Comparison of ENCODE assay signal across 22 cellular contexts in the genomic region with DNA sequence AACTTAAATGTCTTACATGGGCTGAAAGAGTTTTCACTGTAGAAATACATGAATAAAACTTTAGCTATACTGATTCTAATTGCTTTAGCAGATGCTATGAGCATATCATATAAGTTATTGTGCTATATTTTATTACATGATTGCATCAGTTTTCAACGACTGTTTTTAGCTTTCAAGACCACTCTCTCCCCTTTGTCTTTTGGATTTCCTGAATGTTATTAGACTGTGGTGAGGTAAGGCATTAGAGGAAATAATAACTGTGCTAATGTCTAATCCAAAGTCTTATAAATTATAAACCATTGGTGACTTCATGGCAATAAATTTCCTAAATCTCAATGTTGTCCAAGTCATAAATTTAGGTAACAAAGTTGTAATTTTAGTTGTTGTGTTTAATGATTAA.
A peak's percentile ranks its signal among the peaks of the same experiment; 100 is the strongest.
DNase-seq lines count a peak whose midpoint lies in the region; ATAC-seq and TF ChIP-seq lines count a peak whose summit lies in the region.
"Had no signal": no experiment of that assay in that cellular context is flagged by ENCODE, and none has a peak within 500 bp of the region (broad histone marks: within the 10 kb centered on the region; RNA-seq: fewer than 3 reads in every experiment).

No MANE protein-coding gene starts in this region.

- POLR2A ChIA-PET in A673 (lab: Charles Lee; ENCODE audit: low non-redundant PET), result interaction anchor here (0.6 kb wide), 1 partner anchor 186 kb away, joined by 3 read pairs; no protein-coding TSS in a partner anchor
- POLR2A ChIA-PET in IMR-90 (lab: Charles Lee; ENCODE audit: unreplicated experiment), result no interaction called here
- POLR2A ChIA-PET in activated CD8-positive, alpha-beta T cell treated with anti-CD3 and anti-CD28 coated beads, Interleukin-2, amount 10 ng/mL, durations not matched to agents 7 days and 5 days (lab: Charles Lee), result no interaction called here

- TF ChIP-seq RAD21 in IMR-90 (IDR thresholded peaks at IDR 0.05; ENCODE audit: low read length), result no peak

- no peak overlapping the region for H3K9ac ChIP-seq in IMR-90 (ENCODE audit: low read depth, low read length)
- H3K9ac ChIP-seq in SK-N-MC (ENCODE audit: insufficient read length), result no peak overlapping the region
- H3K9ac ChIP-seq: BLaER1 treated with 17β-estradiol and CSF1 and Interleukin-3, amounts not matched to agents 10 nM and 100 nM; SK-N-SH had no signal

- H3K27ac ChIP-seq in A673 (ENCODE audit: low read depth, low read length, poor library complexity, severe bottlenecking) (peak overlapping the region; percentile 88), IMR-90 (ENCODE audit: insufficient read depth, low read length) (no peak overlapping the region), SK-N-MC (peak overlapping the region; percentile 61)
- H3K27ac ChIP-seq: BLaER1 treated with 17β-estradiol and CSF1 and Interleukin-3, amounts not matched to agents 10 nM and 100 nM; Peyer's patch had no signal

- no peak overlapping the region for H2AK9ac ChIP-seq in IMR-90 (replicated peaks; ENCODE audit: low read depth, low read length, poor library complexity)

- H3K4me1 ChIP-seq in A673 (ENCODE audit: insufficient read depth, low read length, poor library complexity, severe bottlenecking) (peaks cover 59% of the 10 kb centered on the region), IMR-90 (ENCODE audit: control insufficient read depth, insufficient read depth, low read length) (peaks cover 3% of the 10 kb centered on the region)
- H3K4me1 ChIP-seq: BLaER1 treated with 17β-estradiol and CSF1 and Interleukin-3, amounts not matched to agents 10 nM and 100 nM; Peyer's patch had no signal

- dilution Hi-C loops in IMR-90 (cut with HindIII; ENCODE audit: low sequenced_read_pairs, unreplicated experiment), result no loop called here

- peak overlapping the region; percentile 13 to 85 (median 44) for H3K27ac Mint-ChIP-seq in nephron
- H3K27ac Mint-ChIP-seq in activated CD8-positive, alpha-beta T cell treated with anti-CD3 and anti-CD28 coated beads, Interleukin-2, amount 10 ng/mL, durations not matched to agents 7 days and 5 days, result no peak overlapping the region
- H3K27ac Mint-ChIP-seq: CD4-positive, alpha-beta memory T cell had no signal

- H3K36me3 ChIP-seq in A673 (ENCODE audit: insufficient read depth, low read length, poor library complexity, severe bottlenecking), result no peaks in the 10 kb centered on the region
- peaks cover 1% of the 10 kb centered on the region; the same call in 1 of the 2 replicates for H3K36me3 ChIP-seq in IMR-90 (ENCODE audit: control insufficient read depth, insufficient read depth, low read length)
- no peaks in the 10 kb centered on the region for H3K36me3 ChIP-seq in SK-N-MC (ENCODE audit: insufficient read depth, low read length)
- H3K36me3 ChIP-seq: BLaER1 treated with 17β-estradiol and CSF1 and Interleukin-3, amounts not matched to agents 10 nM and 100 nM; Peyer's patch had no signal

- ATAC-seq in IMR-90 (ENCODE audit: low read depth), result no peak
- ATAC-seq in activated CD8-positive, alpha-beta T cell treated with anti-CD3 and anti-CD28 coated beads, Interleukin-2, amount 10 ng/mL, durations not matched to agents 7 days and 5 days, result no peak
- no peak for ATAC-seq in omental fat pad (ENCODE audit: low FRiP score)

- H4K91ac ChIP-seq in IMR-90 (ENCODE audit: insufficient read depth, low read depth, low read length), result no peak overlapping the region

- H3K27me3 ChIP-seq in A673 (replicated peaks; ENCODE audit: insufficient read depth, low read depth, low read length, poor library complexity) (no peaks in the 10 kb centered on the region), IMR-90 (ENCODE audit: control insufficient read depth, insufficient read depth, low read length) (no peaks in the 10 kb centered on the region)
- H3K27me3 ChIP-seq: BLaER1 treated with 17β-estradiol and CSF1 and Interleukin-3, amounts not matched to agents 10 nM and 100 nM; Peyer's patch had no signal

- WGBS in IMR-90 (ENCODE audit: extremely low coverage in 2 of 2, insufficient read length in 1 of 2), 2 experiments, result no CpG with 5 or more reads among the region's 1 CpG

- peaks cover 24% of the 10 kb centered on the region for H3K4me1 Mint-ChIP-seq in nephron
- peaks cover 15% of the 10 kb centered on the region for H3K4me1 Mint-ChIP-seq in activated CD8-positive, alpha-beta T cell treated with anti-CD3 and anti-CD28 coated beads, Interleukin-2, amount 10 ng/mL, durations not matched to agents 7 days and 5 days (ENCODE audit: low read depth)
- H3K4me1 Mint-ChIP-seq: CD4-positive, alpha-beta memory T cell had no signal

- H2BK15ac ChIP-seq in IMR-90 (ENCODE audit: low read depth, low read length), result no peak overlapping the region

- no peak overlapping the region for H2BK120ac ChIP-seq in IMR-90 (ENCODE audit: low read depth, low read length)

- H3K36me3 Mint-ChIP-seq in nephron (ENCODE audit: low read depth), result peaks cover 6% of the 10 kb centered on the region
- no peaks in the 10 kb centered on the region for H3K36me3 Mint-ChIP-seq in activated CD8-positive, alpha-beta T cell treated with anti-CD3 and anti-CD28 coated beads, Interleukin-2, amount 10 ng/mL, durations not matched to agents 7 days and 5 days (ENCODE audit: low read depth)
- H3K36me3 Mint-ChIP-seq: CD4-positive, alpha-beta memory T cell had no signal

- H3K18ac ChIP-seq in IMR-90 (ENCODE audit: low read depth, low read length), result peak overlapping the region; percentile 14; the same call in 1 of the 2 replicates

- no peak overlapping the region for H3K14ac ChIP-seq in IMR-90 (replicated peaks; ENCODE audit: low read depth, low read length)

- in situ Hi-C loops in IMR-90 (cut with MboI; ENCODE audit: low sequenced_read_pairs), result no loop called here

- H2AK5ac ChIP-seq in IMR-90 (ENCODE audit: low read depth, low read length), result no peak overlapping the region

- peaks cover 3% of the 10 kb centered on the region for H3K9me3 Mint-ChIP-seq in nephron
- H3K9me3 Mint-ChIP-seq in activated CD8-positive, alpha-beta T cell treated with anti-CD3 and anti-CD28 coated beads, Interleukin-2, amount 10 ng/mL, durations not matched to agents 7 days and 5 days (ENCODE audit: insufficient read depth), result no peaks in the 10 kb centered on the region

- TF ChIP-seq POLR2A in IMR-90 (IDR thresholded peaks at IDR 0.05; ENCODE audit: low read depth, low read length), result no peak

- CTCF ChIA-PET in A673 (lab: Charles Lee) (no interaction called here), IMR-90 (lab: Yijun Ruan, JAX) (no interaction called here)
- CTCF ChIA-PET in activated CD8-positive, alpha-beta T cell treated with anti-CD3 and anti-CD28 coated beads, Interleukin-2, amount 10 ng/mL, durations not matched to agents 7 days and 5 days (lab: Charles Lee), result no interaction called here

- no peaks in the 10 kb centered on the region for H3K27me3 Mint-ChIP-seq in nephron (ENCODE audit: low read depth)
- no peaks in the 10 kb centered on the region for H3K27me3 Mint-ChIP-seq in activated CD8-positive, alpha-beta T cell treated with anti-CD3 and anti-CD28 coated beads, Interleukin-2, amount 10 ng/mL, durations not matched to agents 7 days and 5 days (ENCODE audit: low read depth)
- H3K27me3 Mint-ChIP-seq: CD4-positive, alpha-beta memory T cell had no signal

- intact Hi-C loops in A673 (cut with micrococcal nuclease; ENCODE audit: unreplicated experiment) (loop anchor here (2.0 kb wide), 1 partner anchor 67 kb away; no protein-coding TSS in a partner anchor), IMR-90 (cut with micrococcal nuclease) (no loop called here)

- no peaks in the 10 kb centered on the region for H3K9me1 ChIP-seq in IMR-90 (ENCODE audit: insufficient read depth, low read length)

- no peak overlapping the region for H3K4ac ChIP-seq in IMR-90 (ENCODE audit: low read depth, low read length)

- no peak overlapping the region for H2AFZ ChIP-seq in IMR-90 (replicated peaks; ENCODE audit: low read length, poor library complexity)

- H3K9me3 ChIP-seq in A673 (ENCODE audit: low read depth, low read length, poor library complexity, severe bottlenecking), result no peaks in the 10 kb centered on the region
- H3K9me3 ChIP-seq in IMR-90 (ENCODE audit: control insufficient read depth, insufficient read depth, low read length), result no peaks in the 10 kb centered on the region
- no peaks in the 10 kb centered on the region for H3K9me3 ChIP-seq in SK-N-MC (ENCODE audit: low read depth, low read length)
- H3K9me3 ChIP-seq: BLaER1 treated with 17β-estradiol and CSF1 and Interleukin-3, amounts not matched to agents 10 nM and 100 nM; Peyer's patch; SK-N-SH had no signal

- DNase-seq in A673 (ENCODE audit: low spot score), result peak; percentile 78
- no peak for DNase-seq in IMR-90
- peak; percentile 50 for DNase-seq in SK-N-MC (ENCODE audit: low read depth, low spot score)
- no peak for DNase-seq in activated CD8-positive, alpha-beta T cell treated with anti-CD3 and anti-CD28 coated beads, Interleukin-2, amount 10 ng/mL, durations not matched to agents 7 days and 5 days
- no peak for DNase-seq in omental fat pad (ENCODE audit: low spot score)
- DNase-seq in NCI-H2171 treated with DMSO at 0.1 percent for 48 hours (lab: John Stamatoyannopoulos, UW), result no peak
- DNase-seq: AML-193; CD4-positive, alpha-beta memory T cell; COR-L47; GOT3; HCEC 1CT; KG1; MM.1S; NCI-H2029; NCI-H2227 treated with DMSO at 0.1 percent for 48 hours; NCI-H526 treated with DMSO at 0.1 percent for 48 hours; Peyer's patch; SIG-M5; SK-N-SH; SW 1271 had no signal

- no peak overlapping the region for H4K5ac ChIP-seq in IMR-90 (ENCODE audit: low read depth, low read length)

- H2BK5ac ChIP-seq in IMR-90 (ENCODE audit: low read depth, low read length, poor library complexity, severe bottlenecking), result peak overlapping the region; percentile 19

- no peak overlapping the region for H3K4me2 ChIP-seq in IMR-90 (ENCODE audit: low read depth, low read length)
- H3K4me2 ChIP-seq: BLaER1 treated with 17β-estradiol and CSF1 and Interleukin-3, amounts not matched to agents 10 nM and 100 nM; SK-N-SH had no signal

- H3K23ac ChIP-seq in IMR-90 (ENCODE audit: low read depth, low read length), result no peak overlapping the region

- H3K56ac ChIP-seq in IMR-90 (ENCODE audit: extremely low read depth, insufficient read depth, low read length), result no peak overlapping the region

- H3K79me1 ChIP-seq in IMR-90 (ENCODE audit: low read depth in 1 of 2, low read length in 2 of 2), result peaks cover 3 to 22% of the 10 kb centered on the region in 2 experiments; a peak in 3 of 4 replicates

- H4K20me1 ChIP-seq in IMR-90 (ENCODE audit: insufficient read depth, low read length), result no peaks in the 10 kb centered on the region
- H4K20me1 ChIP-seq: BLaER1 treated with 17β-estradiol and CSF1 and Interleukin-3, amounts not matched to agents 10 nM and 100 nM had no signal

- no peak overlapping the region for H3K4me3 Mint-ChIP-seq in nephron
- no peak overlapping the region for H3K4me3 Mint-ChIP-seq in activated CD8-positive, alpha-beta T cell treated with anti-CD3 and anti-CD28 coated beads, Interleukin-2, amount 10 ng/mL, durations not matched to agents 7 days and 5 days
- H3K4me3 Mint-ChIP-seq: CD4-positive, alpha-beta memory T cell had no signal

- no TSS peak for BruUV-seq in A673 (replicated peaks; lab: Mats Ljungman, UMichigan)
- BruUV-seq in IMR-90 (replicated peaks; lab: Mats Ljungman, UMichigan), result no TSS peak

- TF ChIP-seq CTCF in A673 (conservative IDR thresholded peaks at IDR 0.05; ENCODE audit: low read depth, low read length) (no peak), IMR-90 (conservative IDR thresholded peaks at IDR 0.05; ENCODE audit: low read depth, low read length) (no peak), nephron (IDR thresholded peaks at IDR 0.05; ENCODE audit: unreplicated experiment in 3 of 3) (no peak), omental fat pad (IDR thresholded peaks at IDR 0.05) (no peak)

- no peak overlapping the region for H2BK20ac ChIP-seq in IMR-90 (ENCODE audit: low read depth, low read length)

- no peak overlapping the region for H3K4me3 ChIP-seq in A673 (ENCODE audit: low read depth, low read length, poor library complexity, severe bottlenecking)
- H3K4me3 ChIP-seq in IMR-90 (ENCODE audit: insufficient read depth, low read depth, low read length), result no peak overlapping the region
- peak overlapping the region; percentile 10; the same call in 1 of the 2 replicates for H3K4me3 ChIP-seq in SK-N-MC
- H3K4me3 ChIP-seq: BLaER1 treated with 17β-estradiol and CSF1 and Interleukin-3, amounts not matched to agents 10 nM and 100 nM; Peyer's patch had no signal

- H4K8ac ChIP-seq in IMR-90 (ENCODE audit: low read depth in 2 of 2, low read length in 2 of 2), result no peak overlapping the region; a peak in 1 of 4 replicates

Comparison
In these comparisons a context has a peak if more than half of its experiments do, and no peak if none do; other contexts are left out.
1. DNase-seq: peak in A673 (single experiment) and SK-N-MC (single experiment); none in IMR-90 (single experiment), activated CD8-positive, alpha-beta T cell treated with anti-CD3 and anti-CD28 coated beads, Interleukin-2, amount 10 ng/mL, durations not matched to agents 7 days and 5 days (single experiment), omental fat pad (single experiment) and NCI-H2171 treated with DMSO at 0.1 percent for 48 hours (single experiment).